In the genomic region with DNA sequence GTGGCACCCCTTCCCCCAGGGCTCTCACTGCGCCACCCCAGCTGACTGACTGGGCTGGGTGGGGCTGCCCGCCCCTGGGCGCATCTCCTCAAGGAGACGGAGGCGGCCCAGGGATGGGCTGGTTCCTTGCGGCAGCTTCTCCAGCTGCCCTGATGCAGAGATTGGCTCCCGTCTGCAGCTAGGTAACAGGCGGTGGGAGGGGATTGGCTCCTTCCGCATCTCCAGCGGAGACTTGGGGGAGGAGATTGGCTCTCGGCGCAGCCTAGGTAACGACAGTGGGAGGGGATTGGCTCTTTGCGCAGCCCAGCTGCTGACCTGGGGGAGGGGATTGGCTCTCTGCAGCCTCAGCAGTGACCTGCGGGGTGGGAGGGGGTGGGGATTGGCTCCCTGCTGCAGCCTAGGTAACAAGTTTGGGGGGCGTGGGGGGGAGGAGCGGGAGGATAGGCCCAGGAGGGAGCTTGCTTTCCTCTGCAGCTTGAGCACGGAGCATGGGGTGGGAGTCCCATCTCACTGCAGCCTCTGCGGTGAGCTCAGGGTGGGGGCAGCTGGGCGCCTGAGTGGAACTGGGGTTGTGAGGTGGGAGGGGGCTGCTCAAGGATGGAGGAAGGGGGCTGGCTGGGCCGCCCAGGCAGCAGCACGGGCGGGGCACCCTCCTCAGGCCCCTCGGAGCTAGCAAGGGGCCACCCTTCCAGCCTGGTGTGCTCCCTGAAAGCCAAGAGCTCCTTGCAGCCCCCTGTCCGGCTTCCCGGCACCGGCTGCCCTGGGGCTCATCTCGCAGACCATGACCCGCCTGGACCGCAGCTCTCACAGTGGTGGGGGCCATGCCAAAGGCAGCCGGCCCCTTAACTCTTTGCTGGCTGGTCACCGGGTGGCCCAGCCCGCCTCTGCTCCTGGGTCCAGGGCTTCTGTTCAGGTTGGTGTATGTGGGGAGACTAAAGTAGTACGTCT, we compare ENCODE assay signal across 8 cellular contexts. TPM values are rescaled to one million over a fixed set of nuclear protein-coding genes. Genes with fewer than 3 reads are reported as not detected.
DNase-seq lines count a peak whose midpoint lies in the region; ATAC-seq, FAIRE-seq and TF ChIP-seq lines count a peak whose summit lies in the region.

No MANE protein-coding gene starts in this region.

- no peaks in the 10 kb centered on the region for H3K9me3 Mint-ChIP-seq in stimulated activated effector memory CD8-positive, alpha-beta T cell treated with anti-CD3 and anti-CD28 coated beads, Interleukin-12 subunit alpha, Interleukin-12 subunit beta, amount 100 ng/mL, for 72 hours

- ATAC-seq in stimulated activated effector memory CD8-positive, alpha-beta T cell treated with anti-CD3 and anti-CD28 coated beads, Interleukin-12 subunit alpha, Interleukin-12 subunit beta, amount 100 ng/mL, for 72 hours: no peak
- ATAC-seq in HG03196 (IDR thresholded peaks at IDR 0.05; ENCODE audit: unreplicated experiment): no peak
- no peak for ATAC-seq in GM21576 (IDR thresholded peaks at IDR 0.05; ENCODE audit: unreplicated experiment)

- H3K27ac ChIP-seq in kidney (ENCODE audit: low read depth in 2 of 2, low read length in 2 of 2): peak overlapping the region in 1 of 2 donors; percentile 60

- H3K4me3 Mint-ChIP-seq in stimulated activated effector memory CD8-positive, alpha-beta T cell treated with anti-CD3 and anti-CD28 coated beads, Interleukin-12 subunit alpha, Interleukin-12 subunit beta, amount 100 ng/mL, for 72 hours: peak overlapping the region; percentile 68

- intact Hi-C loops in kidney (cut with DNase I): no loop called here

- peaks cover 94% of the 10 kb centered on the region for H3K36me3 Mint-ChIP-seq in stimulated activated effector memory CD8-positive, alpha-beta T cell treated with anti-CD3 and anti-CD28 coated beads, Interleukin-12 subunit alpha, Interleukin-12 subunit beta, amount 100 ng/mL, for 72 hours

- peak overlapping the region; percentile 25 to 67 for H3K4me3 ChIP-seq in cardiac fibroblast (replicated peaks in 1 of 2; ENCODE audit: low read depth in 2 of 2, low read length in 2 of 2)
- H3K4me3 ChIP-seq in kidney (ENCODE audit: low read length in 2 of 2): peak overlapping the region in 1 of 2 donors; percentile 94

- H3K4me1 Mint-ChIP-seq in stimulated activated effector memory CD8-positive, alpha-beta T cell treated with anti-CD3 and anti-CD28 coated beads, Interleukin-12 subunit alpha, Interleukin-12 subunit beta, amount 100 ng/mL, for 72 hours: peaks cover 81% of the 10 kb centered on the region

- no peaks in the 10 kb centered on the region for H3K9me3 ChIP-seq in kidney (ENCODE audit: control insufficient read depth in 1 of 2, low read length in 2 of 2)

- peak overlapping the region in 1 of 2 donors; percentile 47 for H3K9ac ChIP-seq in kidney (ENCODE audit: low read length in 2 of 2)

- peak overlapping the region; percentile 97 for H3K27ac Mint-ChIP-seq in stimulated activated effector memory CD8-positive, alpha-beta T cell treated with anti-CD3 and anti-CD28 coated beads, Interleukin-12 subunit alpha, Interleukin-12 subunit beta, amount 100 ng/mL, for 72 hours

- DNase-seq in NCI-H2227 (lab: John Stamatoyannopoulos, UW; ENCODE audit: unreplicated experiment) (peak; percentile 97), cardiac fibroblast (ENCODE audit: low read depth in 2 of 2) (peak; percentile 76 to 82), kidney (peak; percentile 91), HuH-7 (ENCODE audit: low spot score) (no peak)
- no peak for DNase-seq in stimulated activated effector memory CD8-positive, alpha-beta T cell treated with anti-CD3 and anti-CD28 coated beads, Interleukin-12 subunit alpha, Interleukin-12 subunit beta, amount 100 ng/mL, for 72 hours (ENCODE audit: low spot score in 2 of 2)

- peak; percentile 95 for FAIRE-seq in G401.6 (lab: Jason Lieb, UNC)
- no peak for FAIRE-seq in kidney (lab: Jason Lieb, UNC)

- peaks cover 36 to 50% of the 10 kb centered on the region in 2 donors for H3K36me3 ChIP-seq in kidney (ENCODE audit: control insufficient read depth in 1 of 2, insufficient read depth in 2 of 2, low read length in 2 of 2)

- H3K4me1 ChIP-seq in kidney (ENCODE audit: control insufficient read depth in 1 of 2, insufficient read depth in 1 of 2, low read depth in 1 of 2, low read length in 2 of 2): peaks cover 50 to 51% of the 10 kb centered on the region in 2 donors

- no peak for TF ChIP-seq CTCF in cardiac fibroblast (IDR thresholded peaks at IDR 0.05; ENCODE audit: low read depth, low read length)
- TF ChIP-seq CTCF in kidney (IDR thresholded peaks at IDR 0.05; ENCODE audit: borderline replicate concordance, extremely low read depth, insufficient read depth): no peak

RNA-seq across cellular contexts. Expression of gene NFE2L1, which starts 6.4 kb away (rescaled TPM):
- 254 TPM for total RNA-seq in kidney
- polyA plus RNA-seq in kidney (ENCODE audit: insufficient read depth, low read depth, low replicate concordance): 146 TPM

RNA-seq across cellular contexts. Expression of gene COPZ2, which starts 16.9 kb away (rescaled TPM):
- total RNA-seq in kidney: 24.9 TPM
- polyA plus RNA-seq in kidney (ENCODE audit: insufficient read depth, low read depth, low replicate concordance): 38.2 TPM

RNA-seq across cellular contexts. Expression of gene CBX1, which starts 46.8 kb away (rescaled TPM):
- 40.2 TPM for total RNA-seq in kidney
- polyA plus RNA-seq in kidney (ENCODE audit: insufficient read depth, low read depth, low replicate concordance): 37.8 TPM

RNA-seq across cellular contexts. Expression of gene SNX11, which starts 53.1 kb away (rescaled TPM):
- 25.3 TPM for total RNA-seq in kidney
- polyA plus RNA-seq in kidney (ENCODE audit: insufficient read depth, low read depth, low replicate concordance): 22.4 TPM

Comparison
In these comparisons a context has a peak if more than half of its experiments do, and no peak if none do; other contexts are left out.
1. DNase-seq: peak in NCI-H2227 (single experiment), cardiac fibroblast (2 of 2) and kidney (single experiment); none in stimulated activated effector memory CD8-positive, alpha-beta T cell treated with anti-CD3 and anti-CD28 coated beads, Interleukin-12 subunit alpha, Interleukin-12 subunit beta, amount 100 ng/mL, for 72 hours (0 of 2) and HuH-7 (single experiment).